ENCODE assay signal across 24 cellular contexts in genomic region chr10:102404361-102405107, GRCh38. TPM values are rescaled to one million over a fixed set of nuclear protein-coding genes. Genes with fewer than 3 reads are reported as not detected.
DNase-seq lines count a peak whose midpoint lies in the region; ATAC-seq, FAIRE-seq and TF ChIP-seq lines count a peak whose summit lies in the region.
"Had no signal": no experiment of that assay in that cellular context is flagged by ENCODE, and none has a peak within 500 bp of the region (broad histone marks: within the 10 kb centered on the region; RNA-seq: fewer than 3 reads in every experiment).

No MANE protein-coding gene starts in this region.

- H3F3A ChIP-seq in PC-3 (ENCODE audit: low read length, unreplicated experiment) (no peaks in the 10 kb centered on the region), neural progenitor cell (ENCODE audit: low read depth) (peaks cover 4% of the 10 kb centered on the region)

- no peaks in the 10 kb centered on the region for H3K9me3 Mint-ChIP-seq in activated T-cell treated with anti-CD3 and anti-CD28 coated beads, Interleukin-2, amount 50 U/mL, for 72 hours
- no peaks in the 10 kb centered on the region for H3K9me3 Mint-ChIP-seq in neural progenitor cell
- H3K9me3 Mint-ChIP-seq: activated naive CD4-positive, alpha-beta T cell treated with anti-CD3 and anti-CD28 coated beads, Interleukin-2, amount 50 U/mL, for 24 hours had no signal

- H3K4me3 ChIP-seq in PC-3 (ENCODE audit: low read length), result no peak overlapping the region
- no peak overlapping the region for H3K4me3 ChIP-seq in muscle layer of colon (ENCODE audit: low read depth in 1 of 2, low read length in 2 of 2)
- no peak overlapping the region for H3K4me3 ChIP-seq in neural progenitor cell
- H3K4me3 ChIP-seq: BLaER1, dorsolateral prefrontal cortex, HAP-1, hepatocyte, MG63, skin epidermis, thyroid gland had no signal

- CTCF ChIA-PET in PC-3 (lab: Charles Lee), result no interaction called here

- peaks cover 2% of the 10 kb centered on the region for H3K27me3 Mint-ChIP-seq in activated T-cell treated with anti-CD3 and anti-CD28 coated beads, Interleukin-2, amount 50 U/mL, for 72 hours (ENCODE audit: low read depth)
- H3K27me3 Mint-ChIP-seq in neural progenitor cell (ENCODE audit: insufficient read depth, low read depth), result peaks cover 15% of the 10 kb centered on the region
- H3K27me3 Mint-ChIP-seq: activated naive CD4-positive, alpha-beta T cell treated with anti-CD3 and anti-CD28 coated beads, Interleukin-2, amount 50 U/mL, for 24 hours had no signal

- no peak overlapping the region for H3K4me3 Mint-ChIP-seq in activated T-cell treated with anti-CD3 and anti-CD28 coated beads, Interleukin-2, amount 50 U/mL, for 72 hours
- no peak overlapping the region for H3K4me3 Mint-ChIP-seq in neural progenitor cell
- H3K4me3 Mint-ChIP-seq: activated naive CD4-positive, alpha-beta T cell treated with anti-CD3 and anti-CD28 coated beads, Interleukin-2, amount 50 U/mL, for 24 hours had no signal

- H3K36me3 Mint-ChIP-seq in activated T-cell treated with anti-CD3 and anti-CD28 coated beads, Interleukin-2, amount 50 U/mL, for 72 hours (ENCODE audit: insufficient read depth in 2 of 2), result peaks cover 6% of the 10 kb centered on the region in 2 donors
- peaks cover 2% of the 10 kb centered on the region for H3K36me3 Mint-ChIP-seq in neural progenitor cell
- H3K36me3 Mint-ChIP-seq: activated naive CD4-positive, alpha-beta T cell treated with anti-CD3 and anti-CD28 coated beads, Interleukin-2, amount 50 U/mL, for 24 hours had no signal

- H4K20me1 ChIP-seq in PC-3 (ENCODE audit: low read length), result no peaks in the 10 kb centered on the region
- H4K20me1 ChIP-seq in neural progenitor cell (ENCODE audit: low read depth), result peaks cover 16% of the 10 kb centered on the region
- H4K20me1 ChIP-seq: BLaER1 had no signal

- H3K27ac Mint-ChIP-seq in activated T-cell treated with anti-CD3 and anti-CD28 coated beads, Interleukin-2, amount 50 U/mL, for 72 hours, result no peak overlapping the region
- H3K27ac Mint-ChIP-seq in neural progenitor cell, result no peak overlapping the region

- no peaks in the 10 kb centered on the region for H3K79me2 ChIP-seq in PC-3 (ENCODE audit: low read length)
- H3K79me2 ChIP-seq in neural progenitor cell (ENCODE audit: low read depth), result no peaks in the 10 kb centered on the region
- H3K79me2 ChIP-seq: hepatocyte had no signal

- peak; percentile 50 for DNase-seq in activated T-cell treated with anti-CD3 and anti-CD28 coated beads, Interleukin-2, amount 50 U/mL, for 1 hour
- DNase-seq in activated T-cell treated with anti-CD3 and anti-CD28 coated beads, Interleukin-2, amount 50 U/mL, for 72 hours, result no peak
- no peak for DNase-seq in PC-3
- DNase-seq in urothelium cell line (ENCODE audit: low spot score), result no peak
- DNase-seq in NCI-H1436 treated with DMSO at 0.1 percent for 48 hours (lab: John Stamatoyannopoulos, UW), result no peak
- DNase-seq in neural progenitor cell (ENCODE audit: low spot score), result no peak
- DNase-seq: NCI-H2171 had no signal

- H3K4me2 ChIP-seq in PC-3 (ENCODE audit: low read length) (no peak overlapping the region), neural progenitor cell (no peak overlapping the region)
- H3K4me2 ChIP-seq: BLaER1, hepatocyte, SK-N-SH had no signal

- no peak for ATAC-seq in activated T-cell treated with anti-CD3 and anti-CD28 coated beads, Interleukin-2, amount 50 U/mL, for 72 hours (replicated peaks in 1 of 2)
- ATAC-seq in PC-3 (no peak), GM19023 (IDR thresholded peaks at IDR 0.05; ENCODE audit: unreplicated experiment) (no peak)

- peak; percentile 62 for FAIRE-seq in urothelium cell line (lab: Jason Lieb, UNC)
- FAIRE-seq: astrocyte, D721Med had no signal

- TF ChIP-seq CTCF in PC-3 (conservative IDR thresholded peaks at IDR 0.05; ENCODE audit: low read depth, low read length), result no peak
- TF ChIP-seq CTCF in neural progenitor cell (IDR thresholded peaks at IDR 0.05), result no peak

- H3K9me3 ChIP-seq in PC-3 (ENCODE audit: low read length) (no peaks in the 10 kb centered on the region), muscle layer of colon (ENCODE audit: low read length) (no peaks in the 10 kb centered on the region), neural progenitor cell (ENCODE audit: low read depth) (no peaks in the 10 kb centered on the region)
- H3K9me3 ChIP-seq: BLaER1, HAP-1, MG63, SK-N-SH, thyroid gland had no signal

- no peak overlapping the region for H3K9ac ChIP-seq in PC-3 (ENCODE audit: low read length)
- H3K9ac ChIP-seq in muscle layer of colon (ENCODE audit: low read length), result peak overlapping the region; percentile 30
- H3K9ac ChIP-seq in neural progenitor cell, result no peak overlapping the region
- H3K9ac ChIP-seq: BLaER1, SK-N-SH had no signal

- peaks cover 22% of the 10 kb centered on the region for H3K4me1 ChIP-seq in PC-3 (ENCODE audit: insufficient read depth, low read length)
- peaks cover 60% of the 10 kb centered on the region for H3K4me1 ChIP-seq in muscle layer of colon (ENCODE audit: insufficient read depth, low read length)
- peaks cover 4% of the 10 kb centered on the region for H3K4me1 ChIP-seq in neural progenitor cell
- H3K4me1 ChIP-seq: HAP-1 had no signal

- TSS peak; percentile 8 for BruUV-seq in PC-3 (replicated peaks; lab: Mats Ljungman, UMichigan)

- H2AFZ ChIP-seq in PC-3 (ENCODE audit: low read length), result no peak overlapping the region
- no peak overlapping the region for H2AFZ ChIP-seq in neural progenitor cell (replicated peaks)
- H2AFZ ChIP-seq: hepatocyte had no signal

- H3K27ac ChIP-seq in PC-3 (ENCODE audit: low read length) (no peak overlapping the region), muscle layer of colon (ENCODE audit: low read depth, low read length) (peak overlapping the region; percentile 71), neural progenitor cell (no peak overlapping the region)
- H3K27ac ChIP-seq: BLaER1, dorsolateral prefrontal cortex, epithelial cell of prostate, hepatocyte, skin epidermis, thyroid gland had no signal

- H3K36me3 ChIP-seq in PC-3 (ENCODE audit: low read depth, low read length), result no peaks in the 10 kb centered on the region; the same call in 1 of the 2 replicates
- H3K36me3 ChIP-seq in muscle layer of colon (ENCODE audit: insufficient read depth, low read length), result peaks cover 49% of the 10 kb centered on the region
- H3K36me3 ChIP-seq in neural progenitor cell, result no peaks in the 10 kb centered on the region

- POLR2A ChIA-PET in PC-3 (lab: Charles Lee; ENCODE audit: unreplicated experiment), result no interaction called here

- H3K9me2 ChIP-seq in PC-3 (replicated peaks; ENCODE audit: low read length), result no peaks in the 10 kb centered on the region
- H3K9me2 ChIP-seq: SK-N-SH had no signal

- H3K27me3 ChIP-seq in PC-3 (ENCODE audit: low read length) (no peaks in the 10 kb centered on the region), muscle layer of colon (ENCODE audit: control insufficient read depth in 1 of 2, insufficient read depth in 2 of 2, low read length in 2 of 2) (peaks cover 0 to 14% of the 10 kb centered on the region in 2 donors), neural progenitor cell (peaks cover 54% of the 10 kb centered on the region)

- peaks cover 49% of the 10 kb centered on the region for H3K4me1 Mint-ChIP-seq in activated T-cell treated with anti-CD3 and anti-CD28 coated beads, Interleukin-2, amount 50 U/mL, for 72 hours (ENCODE audit: low read depth)
- peaks cover 15% of the 10 kb centered on the region for H3K4me1 Mint-ChIP-seq in neural progenitor cell

- intact Hi-C loops in PC-3 (cut with micrococcal nuclease), result no loop called here

RNA-seq across cellular contexts. Expression of gene NFKB2, which starts 9.0 kb away (rescaled TPM):
- 100 to 1,000 TPM; 472 to 564 TPM for total RNA-seq in activated T-cell treated with anti-CD3 and anti-CD28 coated beads, Interleukin-2, amount 50 U/mL, for 72 hours
- total RNA-seq in PC-3 (2014; rRNA removed), result 45.0 and 71.1 TPM in 2 replicates
- total RNA-seq in neural progenitor cell (ENCODE audit: low replicate concordance), result 4.0 and 14.9 TPM in 2 replicates

RNA-seq across cellular contexts. Expression of gene PSD, which starts 14.1 kb away (rescaled TPM):
- total RNA-seq in activated T-cell treated with anti-CD3 and anti-CD28 coated beads, Interleukin-2, amount 50 U/mL, for 72 hours, result 10 to 100 TPM in 1 of 2 donors, 1 to 10 TPM in 1; 8.6 to 11.7 TPM
- total RNA-seq in PC-3 (2014; rRNA removed) (0.22 and 0.23 TPM in 2 replicates), neural progenitor cell (ENCODE audit: low replicate concordance) (0.09 and 2.8 TPM in 2 replicates)

RNA-seq across cellular contexts. Expression of gene FBXL15, which starts 16.1 kb away (rescaled TPM):
- 10 to 100 TPM; 15.3 TPM for total RNA-seq in activated T-cell treated with anti-CD3 and anti-CD28 coated beads, Interleukin-2, amount 50 U/mL, for 72 hours
- 10.1 and 12.7 TPM in 2 replicates for total RNA-seq in PC-3 (2014; rRNA removed)
- total RNA-seq in neural progenitor cell (ENCODE audit: low replicate concordance), result 4.4 and 12.2 TPM in 2 replicates

RNA-seq across cellular contexts. Expression of gene CUEDC2, which starts 27.8 kb away (rescaled TPM):
- 10 to 100 TPM; 78.7 to 79.5 TPM for total RNA-seq in activated T-cell treated with anti-CD3 and anti-CD28 coated beads, Interleukin-2, amount 50 U/mL, for 72 hours
- total RNA-seq in PC-3 (2014; rRNA removed) (50.6 and 51.4 TPM in 2 replicates), neural progenitor cell (ENCODE audit: low replicate concordance) (64.0 and 97.4 TPM in 2 replicates)

RNA-seq across cellular contexts. Expression of gene C10orf95, which starts 46.8 kb away (rescaled TPM):
- total RNA-seq in activated T-cell treated with anti-CD3 and anti-CD28 coated beads, Interleukin-2, amount 50 U/mL, for 72 hours, result under 1 TPM in 1 of 2 donors, not detected in 1; 0.21 TPM
- total RNA-seq in PC-3 (2014; rRNA removed), result 1.6 and 1.9 TPM in 2 replicates
- not detected in 2 replicates for total RNA-seq in neural progenitor cell (ENCODE audit: low replicate concordance)
- total RNA-seq: A673, fibroblast of villous mesenchyme, left ventricle myocardium superior had no signal
